In the genomic region with DNA sequence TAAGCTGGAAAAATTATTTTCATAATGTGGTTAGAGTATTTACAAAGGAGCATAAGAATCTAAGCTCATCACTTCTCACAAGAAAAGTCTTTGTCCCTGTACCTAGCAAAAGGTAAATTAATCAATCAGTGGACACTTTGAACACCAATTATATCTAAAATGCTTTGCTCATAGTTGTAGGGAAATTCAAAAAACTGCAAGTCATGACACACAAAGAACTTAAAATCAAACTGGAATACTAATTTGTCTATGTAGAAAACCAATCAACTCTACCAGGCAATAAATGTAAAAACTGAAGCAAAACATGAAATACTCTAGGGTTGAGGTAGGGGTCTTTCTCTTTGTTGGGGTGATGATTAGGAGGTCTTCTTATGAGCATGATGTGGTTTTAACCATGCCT, we compare ENCODE assay signal across 29 cellular contexts.
"Had no signal": no experiment of that assay in that cellular context is flagged by ENCODE, and none has a peak within 500 bp of the region (broad histone marks: within the 10 kb centered on the region; RNA-seq: fewer than 3 reads in every experiment).

No MANE protein-coding gene starts in this region.

- H3K36me3 ChIP-seq: neural progenitor cell, ovary, suprapubic skin, tibial artery, transverse colon, vagina had no signal

- H3K4me2 ChIP-seq: neural progenitor cell had no signal

- H3K36me3 Mint-ChIP-seq: natural killer cell; stimulated activated effector memory CD8-positive, alpha-beta T cell treated with anti-CD3 and anti-CD28 coated beads, Interleukin-12 subunit alpha, Interleukin-12 subunit beta, amount 100 ng/mL, for 72 hours; type B pancreatic cell had no signal

- H3K4me1 Mint-ChIP-seq: natural killer cell; nephron; stimulated activated effector memory CD8-positive, alpha-beta T cell treated with anti-CD3 and anti-CD28 coated beads, Interleukin-12 subunit alpha, Interleukin-12 subunit beta, amount 100 ng/mL, for 72 hours; stimulated activated naive CD8-positive, alpha-beta T cell treated with anti-CD3 and anti-CD28 coated beads, Interleukin-15, amount 100 ng/mL, for 72 hours had no signal

- H3K9ac ChIP-seq: neural progenitor cell, parathyroid adenoma had no signal

- H3K4me3 Mint-ChIP-seq: naive thymus-derived CD4-positive, alpha-beta T cell; natural killer cell; nephron; neural progenitor cell; stimulated activated effector memory CD8-positive, alpha-beta T cell treated with anti-CD3 and anti-CD28 coated beads, Interleukin-12 subunit alpha, Interleukin-12 subunit beta, amount 100 ng/mL, for 72 hours; stimulated activated naive CD8-positive, alpha-beta T cell treated with anti-CD3 and anti-CD28 coated beads, Interleukin-15, amount 100 ng/mL, for 72 hours; type B pancreatic cell had no signal

- ATAC-seq: naive thymus-derived CD4-positive, alpha-beta T cell; natural killer cell; psoas muscle; right cardiac atrium; sciatic nerve; stimulated activated effector memory CD8-positive, alpha-beta T cell treated with anti-CD3 and anti-CD28 coated beads, Interleukin-12 subunit alpha, Interleukin-12 subunit beta, amount 100 ng/mL, for 72 hours; stimulated activated naive CD8-positive, alpha-beta T cell treated with anti-CD3 and anti-CD28 coated beads, Interleukin-15, amount 100 ng/mL, for 72 hours; stimulated activated naive CD8-positive, alpha-beta T cell treated with anti-CD3 and anti-CD28 coated beads, Interleukin-15, Interleukin-2, amounts not matched to agents 100 U/mL and 50 U/mL, for 24 hours had no signal

- DNase-seq: naive thymus-derived CD4-positive, alpha-beta T cell; natural killer cell; occipital lobe; ovary; posterior cingulate gyrus; psoas muscle; right cardiac atrium; stimulated activated CD4-positive, alpha-beta T cell treated with anti-CD3 and anti-CD28 coated beads, Interleukin-15, amount 100 ng/mL, for 24 hours; stimulated activated CD4-positive, alpha-beta T cell treated with anti-CD3 and anti-CD28 coated beads, Interleukin-2, amount 100 ng/mL, for 24 hours; stimulated activated CD4-positive, alpha-beta T cell treated with anti-CD3 and anti-CD28 coated beads, Interleukin-2, amount 100 ng/mL, for 48 hours; stimulated activated CD4-positive, alpha-beta T cell treated with anti-CD3 and anti-CD28 coated beads, Interleukin-4, amount 100 ng/mL, for 24 hours; stimulated activated naive CD4-positive, alpha-beta T cell; stimulated activated naive CD8-positive, alpha-beta T cell treated with anti-CD3 and anti-CD28 coated beads, Interleukin-15, amount 100 ng/mL, for 72 hours; stimulated activated naive CD8-positive, alpha-beta T cell treated with anti-CD3 and anti-CD28 coated beads, Interleukin-15, Interleukin-2, amounts not matched to agents 100 U/mL and 50 U/mL, for 24 hours; substantia nigra; testis; tibial artery; transverse colon had no signal

- H3K9me3 Mint-ChIP-seq: naive thymus-derived CD4-positive, alpha-beta T cell; natural killer cell; nephron; neural progenitor cell; stimulated activated effector memory CD8-positive, alpha-beta T cell treated with anti-CD3 and anti-CD28 coated beads, Interleukin-12 subunit alpha, Interleukin-12 subunit beta, amount 100 ng/mL, for 72 hours; stimulated activated naive CD8-positive, alpha-beta T cell treated with anti-CD3 and anti-CD28 coated beads, Interleukin-15, amount 100 ng/mL, for 72 hours; type B pancreatic cell had no signal

- H3K27ac ChIP-seq: neural progenitor cell, ovary, parathyroid adenoma, psoas muscle, skin epidermis, suprapubic skin, tibial artery, transverse colon, vagina had no signal

- H3K27ac Mint-ChIP-seq: natural killer cell; nephron; neural progenitor cell; progenitor cell of endocrine pancreas; stimulated activated effector memory CD8-positive, alpha-beta T cell treated with anti-CD3 and anti-CD28 coated beads, Interleukin-12 subunit alpha, Interleukin-12 subunit beta, amount 100 ng/mL, for 72 hours; stimulated activated naive CD8-positive, alpha-beta T cell treated with anti-CD3 and anti-CD28 coated beads, Interleukin-15, amount 100 ng/mL, for 72 hours; type B pancreatic cell had no signal

- H2AFZ ChIP-seq: neural progenitor cell, parathyroid adenoma had no signal

- H3K4me1 ChIP-seq: neural progenitor cell, parathyroid adenoma, psoas muscle, suprapubic skin, tibial artery, transverse colon, vagina had no signal

- H3K27me3 ChIP-seq: neural progenitor cell, ovary, suprapubic skin, testis, tibial artery, transverse colon, vagina had no signal

- FAIRE-seq: urothelium cell line had no signal

- H3K27me3 Mint-ChIP-seq: progenitor cell of endocrine pancreas, type B pancreatic cell had no signal

- H3K4me3 ChIP-seq: neural progenitor cell, ovary, psoas muscle, skin epidermis, suprapubic skin, testis, tibial artery, transverse colon, vagina had no signal

- H3K9me3 ChIP-seq: ovary, psoas muscle, suprapubic skin, testis, tibial artery, transverse colon, vagina had no signal
